ENCODE assay signal across 27 cellular contexts in the genomic region with DNA sequence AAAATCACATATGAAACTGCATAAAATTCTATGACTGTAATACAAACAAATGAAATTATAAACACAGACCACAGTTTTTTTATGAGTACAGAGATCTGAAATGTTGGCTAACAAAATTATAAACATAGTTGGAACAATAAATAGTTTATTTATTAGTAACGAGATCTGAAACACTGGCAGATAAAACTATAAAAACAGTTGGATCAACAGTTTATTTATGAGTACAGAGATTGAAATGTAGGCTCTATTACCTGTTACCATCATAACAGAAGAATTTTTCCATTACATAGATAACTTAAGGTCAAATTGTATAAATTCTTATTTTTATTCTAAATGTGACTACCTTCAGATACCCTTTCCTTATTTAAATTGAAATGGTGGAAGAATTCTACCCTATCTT.
"Had no signal": no experiment of that assay in that cellular context is flagged by ENCODE, and none has a peak within 500 bp of the region (broad histone marks: within the 10 kb centered on the region; RNA-seq: fewer than 3 reads in every experiment).

No MANE protein-coding gene starts in this region.

- H3K4me3 Mint-ChIP-seq: dendritic cell treated with granulocyte-macrophage colony-stimulating factor and Interleukin-4, amounts not matched to agents 40 ng/mL and 50 ng/mL, for 4 days; endodermal cell; memory B cell; natural killer cell treated with Interleukin-12 subunit alpha and Interleukin-12 subunit beta and Interleukin-15 and Interleukin-18, amount 100 ng/mL, for 72 hours; neural crest cell; stimulated activated naive B cell treated with anti-CD40 and anti-IgM and Interleukin-4, amounts not matched to agents 10 μg/mL and 1 μg/mL and 100 μg/mL, for 72 hours; stimulated activated naive CD8-positive, alpha-beta T cell treated with anti-CD3 and anti-CD28 coated beads, Interleukin-15, Interleukin-2, amounts not matched to agents 100 ng/mL and 50 ng/mL, for 24 hours had no signal

- H3K27ac Mint-ChIP-seq: dendritic cell treated with granulocyte-macrophage colony-stimulating factor and Interleukin-4, amounts not matched to agents 40 ng/mL and 50 ng/mL, for 4 days; endodermal cell; memory B cell; natural killer cell treated with Interleukin-12 subunit alpha and Interleukin-12 subunit beta and Interleukin-15 and Interleukin-18, amount 100 ng/mL, for 72 hours; progenitor cell of endocrine pancreas; stimulated activated naive B cell treated with anti-CD40 and anti-IgM and Interleukin-4, amounts not matched to agents 10 μg/mL and 1 μg/mL and 100 μg/mL, for 72 hours; stimulated activated naive CD8-positive, alpha-beta T cell treated with anti-CD3 and anti-CD28 coated beads, Interleukin-15, Interleukin-2, amounts not matched to agents 100 ng/mL and 50 ng/mL, for 24 hours had no signal

- H3K9me3 Mint-ChIP-seq: dendritic cell treated with granulocyte-macrophage colony-stimulating factor and Interleukin-4, amounts not matched to agents 40 ng/mL and 50 ng/mL, for 4 days; endodermal cell; memory B cell; naive B cell; natural killer cell treated with Interleukin-12 subunit alpha and Interleukin-12 subunit beta and Interleukin-15 and Interleukin-18, amount 100 ng/mL, for 72 hours; neural crest cell; stimulated activated naive B cell treated with anti-CD40 and anti-IgM and Interleukin-4, amounts not matched to agents 10 μg/mL and 1 μg/mL and 100 μg/mL, for 72 hours; stimulated activated naive CD8-positive, alpha-beta T cell treated with anti-CD3 and anti-CD28 coated beads, Interleukin-15, Interleukin-2, amounts not matched to agents 100 ng/mL and 50 ng/mL, for 24 hours had no signal

- H3K27me3 ChIP-seq: gastrocnemius medialis, neutrophil, pancreas, right lobe of liver, transverse colon, upper lobe of right lung, uterus had no signal

- ATAC-seq: esophagus mucosa; gastrocnemius medialis; mucosa of descending colon; natural killer cell treated with Interleukin-12 subunit alpha and Interleukin-12 subunit beta and Interleukin-15 and Interleukin-18, amount 100 ng/mL, for 72 hours; pancreas; right lobe of liver; stimulated activated naive B cell treated with anti-CD40 and anti-IgM and Interleukin-4, amounts not matched to agents 10 μg/mL and 1 μg/mL and 100 μg/mL, for 72 hours; upper lobe of right lung had no signal

- H3K4me1 Mint-ChIP-seq: endodermal cell had no signal

- H3K36me3 Mint-ChIP-seq: naive B cell; natural killer cell treated with Interleukin-12 subunit alpha and Interleukin-12 subunit beta and Interleukin-15 and Interleukin-18, amount 100 ng/mL, for 72 hours had no signal

- H3K36me3 ChIP-seq: gastrocnemius medialis, neutrophil, pancreas, right lobe of liver, thoracic aorta, transverse colon, upper lobe of right lung, uterus had no signal

- H3K9me3 ChIP-seq: gastrocnemius medialis, mucosa of descending colon, neutrophil, pancreas, right lobe of liver, thoracic aorta, transverse colon, upper lobe of right lung, uterus had no signal

- DNase-seq: effector CD8-positive, alpha-beta T cell; endodermal cell; foreskin fibroblast; gastrocnemius medialis; head of caudate nucleus; mucosa of descending colon; naive B cell; pancreas; right lobe of liver; small intestine; stimulated activated CD4-positive, alpha-beta T cell treated with anti-CD3 and anti-CD28 coated beads, Interleukin-15, amount 100 ng/mL, for 24 hours; stimulated activated CD4-positive, alpha-beta T cell treated with anti-CD3 and anti-CD28 coated beads, Interleukin-2, amount 100 ng/mL, for 48 hours; stimulated activated naive B cell treated with anti-CD40 and anti-IgM and Interleukin-4, amounts not matched to agents 10 μg/mL and 1 μg/mL and 100 μg/mL, for 72 hours; transverse colon; upper lobe of right lung; uterus had no signal

- H3K27ac ChIP-seq: epithelial cell of prostate, neutrophil, pancreas, right lobe of liver, transverse colon, upper lobe of right lung, uterus had no signal

- H3K4me3 ChIP-seq: gastrocnemius medialis, lung, mucosa of descending colon, pancreas, right lobe of liver, thoracic aorta, transverse colon, upper lobe of right lung, uterus had no signal

- H3K27me3 Mint-ChIP-seq: dendritic cell treated with granulocyte-macrophage colony-stimulating factor and Interleukin-4, amounts not matched to agents 40 ng/mL and 50 ng/mL, for 4 days; memory B cell; naive B cell; natural killer cell treated with Interleukin-12 subunit alpha and Interleukin-12 subunit beta and Interleukin-15 and Interleukin-18, amount 100 ng/mL, for 72 hours; progenitor cell of endocrine pancreas; stimulated activated naive B cell treated with anti-CD40 and anti-IgM and Interleukin-4, amounts not matched to agents 10 μg/mL and 1 μg/mL and 100 μg/mL, for 72 hours; stimulated activated naive CD8-positive, alpha-beta T cell treated with anti-CD3 and anti-CD28 coated beads, Interleukin-15, Interleukin-2, amounts not matched to agents 100 ng/mL and 50 ng/mL, for 24 hours had no signal
